In the genomic region with DNA sequence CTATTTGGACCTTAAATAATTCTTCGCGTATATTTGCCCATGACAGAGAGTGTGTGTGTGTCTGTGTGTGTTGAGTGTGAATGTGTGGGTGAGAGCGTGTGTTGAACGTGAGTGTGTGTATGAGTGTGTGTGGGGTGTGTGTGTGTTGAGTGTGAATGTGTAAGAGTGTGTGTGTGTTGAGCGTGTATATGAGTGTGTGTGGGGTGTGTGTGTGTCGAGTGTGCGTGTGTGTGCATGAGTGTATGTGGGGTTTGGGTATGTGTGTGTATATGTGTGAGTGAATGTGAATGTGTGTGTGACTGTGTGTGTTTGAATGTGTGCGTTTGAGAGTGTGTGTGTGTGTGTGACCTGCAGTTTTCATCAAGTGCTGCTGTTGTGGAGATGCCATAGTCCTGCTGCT, we compare ENCODE assay signal across 2 cellular contexts.
A peak's percentile ranks its signal among the peaks of the same experiment; 100 is the strongest.
TF ChIP-seq lines count a peak whose summit lies in the region.

No MANE protein-coding gene starts in this region.

TF ChIP-seq in WTC11, 78 proteins besides CTCF, POLR2A, EP300 and RAD21:
- no peak for TF ChIP-seq GRHL2 (CRISPR knock-in tag; IDR thresholded peaks at IDR 0.05; ENCODE audit: insufficient replicate concordance, severe bottlenecking)
- TF ChIP-seq, protein P1, sequence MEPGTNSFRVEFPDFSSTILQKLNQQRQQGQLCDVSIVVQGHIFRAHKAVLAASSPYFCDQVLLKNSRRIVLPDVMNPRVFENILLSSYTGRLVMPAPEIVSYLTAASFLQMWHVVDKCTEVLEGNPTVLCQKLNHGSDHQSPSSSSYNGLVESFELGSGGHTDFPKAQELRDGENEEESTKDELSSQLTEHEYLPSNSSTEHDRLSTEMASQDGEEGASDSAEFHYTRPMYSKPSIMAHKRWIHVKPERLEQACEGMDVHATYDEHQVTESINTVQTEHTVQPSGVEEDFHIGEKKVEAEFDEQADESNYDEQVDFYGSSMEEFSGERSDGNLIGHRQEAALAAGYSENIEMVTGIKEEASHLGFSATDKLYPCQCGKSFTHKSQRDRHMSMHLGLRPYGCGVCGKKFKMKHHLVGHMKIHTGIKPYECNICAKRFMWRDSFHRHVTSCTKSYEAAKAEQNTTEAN (CRISPR knock-in tag; IDR thresholded peaks at IDR 0.05) = peak; percentile 59; the same call in 1 of the 2 replicates

TF ChIP-seq in H1, 55 proteins besides CTCF, POLR2A, EP300 and RAD21:
- TF ChIP-seq CTBP2 (IDR thresholded peaks at IDR 0.05; ENCODE audit: borderline replicate concordance, insufficient read depth, insufficient read length, low read length) = no peak
- TF ChIP-seq JUND (IDR thresholded peaks at IDR 0.05; ENCODE audit: low read length) = no peak
- no peak for TF ChIP-seq TCF12 (IDR thresholded peaks at IDR 0.05; ENCODE audit: low read depth, low read length)
- no peak for TF ChIP-seq KDM5A (IDR thresholded peaks at IDR 0.05; ENCODE audit: low read length)
- no peak for TF ChIP-seq TAF1 (IDR thresholded peaks at IDR 0.05; ENCODE audit: low read depth, low read length)
- no peak for TF ChIP-seq GABPA (IDR thresholded peaks at IDR 0.05; ENCODE audit: borderline replicate concordance, insufficient read depth, low read length)
- TF ChIP-seq RXRA (IDR thresholded peaks at IDR 0.05; ENCODE audit: insufficient read depth, low read depth, low read length) = no peak
- no peak for TF ChIP-seq TAF7 (optimal IDR thresholded peaks at IDR 0.05; ENCODE audit: borderline replicate concordance, low read depth, low read length)
- no peak for TF ChIP-seq CREB1 (IDR thresholded peaks at IDR 0.05)
- no peak for TF ChIP-seq SP1 (IDR thresholded peaks at IDR 0.05; ENCODE audit: low read depth, low read length)
- TF ChIP-seq BACH1 (IDR thresholded peaks at IDR 0.05; ENCODE audit: low read length) = no peak
- no peak for TF ChIP-seq RBBP5 (IDR thresholded peaks at IDR 0.05; ENCODE audit: borderline replicate concordance, low read depth, low read length)
- TF ChIP-seq, protein P2, sequence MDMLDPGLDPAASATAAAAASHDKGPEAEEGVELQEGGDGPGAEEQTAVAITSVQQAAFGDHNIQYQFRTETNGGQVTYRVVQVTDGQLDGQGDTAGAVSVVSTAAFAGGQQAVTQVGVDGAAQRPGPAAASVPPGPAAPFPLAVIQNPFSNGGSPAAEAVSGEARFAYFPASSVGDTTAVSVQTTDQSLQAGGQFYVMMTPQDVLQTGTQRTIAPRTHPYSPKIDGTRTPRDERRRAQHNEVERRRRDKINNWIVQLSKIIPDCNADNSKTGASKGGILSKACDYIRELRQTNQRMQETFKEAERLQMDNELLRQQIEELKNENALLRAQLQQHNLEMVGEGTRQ (IDR thresholded peaks at IDR 0.05; ENCODE audit: low read length) = no peak
